In the genomic region with DNA sequence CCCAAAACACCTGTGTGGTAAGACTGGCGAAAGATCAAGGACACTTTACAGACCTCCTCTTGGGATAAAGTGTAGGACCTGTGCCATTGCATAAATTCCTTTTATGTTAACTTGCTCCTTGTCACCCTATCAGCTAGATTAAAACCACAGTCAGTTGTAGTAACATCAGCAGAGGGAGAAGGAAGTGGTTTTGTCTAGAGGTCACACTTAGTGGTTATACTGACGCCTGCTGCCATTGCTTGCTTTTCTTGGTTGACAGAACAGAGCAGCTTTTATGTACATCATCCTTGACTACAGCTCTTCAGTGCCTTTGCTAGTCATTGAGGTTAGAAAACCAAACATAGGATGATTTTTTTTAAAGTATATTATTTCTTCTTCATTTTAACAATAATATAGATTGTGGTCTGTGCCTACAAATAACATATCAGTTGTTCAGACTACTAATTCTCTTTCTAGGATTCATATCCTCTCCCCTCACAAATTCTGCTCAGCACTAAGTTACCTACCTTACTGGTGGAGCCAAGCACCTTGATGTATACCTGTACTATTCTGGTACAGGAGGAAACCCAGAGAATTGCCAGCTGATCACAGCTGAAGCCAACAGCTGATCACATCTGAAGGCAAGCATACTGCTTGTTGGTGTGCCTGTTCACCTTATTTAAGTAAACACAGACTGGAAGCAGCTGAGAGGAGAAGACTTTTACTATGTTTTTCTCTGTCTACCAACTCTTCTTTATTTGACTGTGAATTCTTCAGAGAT, we compare ENCODE assay signal across 8 cellular contexts.
DNase-seq lines count a peak whose midpoint lies in the region; ATAC-seq, FAIRE-seq and TF ChIP-seq lines count a peak whose summit lies in the region.

No MANE protein-coding gene starts in this region.

- FAIRE-seq in GM18507 (lab: Jason Lieb, UNC): peak; percentile 18

- peaks cover 75% of the 10 kb centered on the region for H3K4me1 ChIP-seq in vagina

- H3K27ac ChIP-seq in vagina: peak overlapping the region; percentile 25

- TF ChIP-seq POLR2A in vagina (IDR thresholded peaks at IDR 0.05): no peak

- no peaks in the 10 kb centered on the region for H3K27me3 ChIP-seq in vagina

- no peak for DNase-seq in GM18507 (ENCODE audit: extremely low spot score, insufficient read length, low read depth)
- DNase-seq in HCEC 1CT: peak; percentile 38
- DNase-seq in NCI-H2196 treated with DMSO at 0.1 percent for 48 hours (lab: John Stamatoyannopoulos, UW; ENCODE audit: unreplicated experiment): peak; percentile 68
- peak; percentile 59 for DNase-seq in foreskin melanocyte
- DNase-seq in vagina (ENCODE audit: extremely low spot score in 2 of 2): no peak
- DNase-seq in middle frontal gyrus (ENCODE audit: extremely low spot score, low spot score): no peak
- DNase-seq in activated CD4-positive, alpha-beta T cell treated with anti-CD3 and anti-CD28 coated beads for 4 hours: no peak

- no peaks in the 10 kb centered on the region for H3K36me3 ChIP-seq in vagina

- no peak for ATAC-seq in HG03045 (IDR thresholded peaks at IDR 0.05; ENCODE audit: unreplicated experiment)

- intact Hi-C loops in vagina (cut with DNase I): no loop called here

- H3K4me3 ChIP-seq in vagina: no peak overlapping the region

- H3K9me3 ChIP-seq in vagina: no peaks in the 10 kb centered on the region

- no peak for TF ChIP-seq CTCF in vagina (IDR thresholded peaks at IDR 0.05)

Comparison
In these comparisons a context has a peak if more than half of its experiments do, and no peak if none do; other contexts are left out.
1. DNase-seq: peak in HCEC 1CT (single experiment), NCI-H2196 treated with DMSO at 0.1 percent for 48 hours (single experiment) and foreskin melanocyte (single experiment); none in GM18507 (single experiment), vagina (0 of 2), middle frontal gyrus (single experiment) and activated CD4-positive, alpha-beta T cell treated with anti-CD3 and anti-CD28 coated beads for 4 hours (0 of 2).